In genomic region chr7:106542550-106543220, GRCh38 we compare ENCODE assay signal across 8 cellular contexts.
DNase-seq lines count a peak whose midpoint lies in the region; ATAC-seq and TF ChIP-seq lines count a peak whose summit lies in the region.

No MANE protein-coding gene starts in this region.

- peak overlapping the region; percentile 6; the same call in 1 of the 2 replicates for H3K4me2 ChIP-seq in OCI-LY3 (ENCODE audit: low read length)

- H3K36me3 Mint-ChIP-seq in activated naive CD8-positive, alpha-beta T cell treated with anti-CD3 and anti-CD28 coated beads, Interleukin-2, amount 50 U/mL, for 24 hours (ENCODE audit: low read depth) = no peaks in the 10 kb centered on the region

- H3K4me1 ChIP-seq in OCI-LY3 (ENCODE audit: low read length) = peaks cover 15% of the 10 kb centered on the region

- H4K20me1 ChIP-seq in OCI-LY3 (ENCODE audit: insufficient read depth, low read length) = no peaks in the 10 kb centered on the region

- H2AFZ ChIP-seq in OCI-LY3 (ENCODE audit: low read depth, low read length) = 0 out of 2 replicates have a peak overlapping the region, but pooled peaks have one; percentile 1

- H3K27ac ChIP-seq in OCI-LY3 (ENCODE audit: low read length) = no peak overlapping the region

- no peaks in the 10 kb centered on the region for H3K27me3 ChIP-seq in OCI-LY3 (ENCODE audit: low read depth, low read length)

- H3K27ac Mint-ChIP-seq in activated naive CD8-positive, alpha-beta T cell treated with anti-CD3 and anti-CD28 coated beads, Interleukin-2, amount 50 U/mL, for 24 hours = no peak overlapping the region

- peak; percentile 92 for DNase-seq in DMS53 (lab: John Stamatoyannopoulos, UW)
- DNase-seq in HuH-7 (ENCODE audit: low spot score) = peak; percentile 44
- DNase-seq in activated naive CD8-positive, alpha-beta T cell treated with anti-CD3 and anti-CD28 coated beads, Interleukin-2, amount 50 U/mL, for 24 hours = peak; percentile 51
- peak; percentile 56 for DNase-seq in iPS DF 19.7 (ENCODE audit: low read depth, low spot score)
- DNase-seq in smooth muscle cell of the brain vasculature (ENCODE audit: low read depth, low spot score) = peak; percentile 69

- H3K4me3 Mint-ChIP-seq in activated naive CD8-positive, alpha-beta T cell treated with anti-CD3 and anti-CD28 coated beads, Interleukin-2, amount 50 U/mL, for 24 hours = no peak overlapping the region

- H3K27me3 Mint-ChIP-seq in activated naive CD8-positive, alpha-beta T cell treated with anti-CD3 and anti-CD28 coated beads, Interleukin-2, amount 50 U/mL, for 24 hours = no peaks in the 10 kb centered on the region

- H3K36me3 ChIP-seq in OCI-LY3 (replicated peaks; ENCODE audit: low read depth, low read length) = no peaks in the 10 kb centered on the region

- H3K9ac ChIP-seq in OCI-LY3 (ENCODE audit: low read length) = no peak overlapping the region

- no peaks in the 10 kb centered on the region for H3K79me2 ChIP-seq in OCI-LY3 (ENCODE audit: low read length)

- ATAC-seq in GM21360 (IDR thresholded peaks at IDR 0.05; ENCODE audit: unreplicated experiment) = peak; percentile 70
- ATAC-seq in activated naive CD8-positive, alpha-beta T cell treated with anti-CD3 and anti-CD28 coated beads, Interleukin-2, amount 50 U/mL, for 24 hours = peak; percentile 76
- no peak for ATAC-seq in GM18520 (IDR thresholded peaks at IDR 0.05; ENCODE audit: unreplicated experiment)

- H3K4me1 Mint-ChIP-seq in activated naive CD8-positive, alpha-beta T cell treated with anti-CD3 and anti-CD28 coated beads, Interleukin-2, amount 50 U/mL, for 24 hours = peaks cover 9% of the 10 kb centered on the region

- peak; percentile 89 for TF ChIP-seq CTCF in OCI-LY3 (IDR thresholded peaks at IDR 0.05; ENCODE audit: low read depth, low read length)

- H3K9me3 ChIP-seq in OCI-LY3 (ENCODE audit: insufficient read depth, low read length) = no peaks in the 10 kb centered on the region

- H3K9me3 Mint-ChIP-seq in activated naive CD8-positive, alpha-beta T cell treated with anti-CD3 and anti-CD28 coated beads, Interleukin-2, amount 50 U/mL, for 24 hours = no peaks in the 10 kb centered on the region

- no peak overlapping the region for H3K4me3 ChIP-seq in OCI-LY3 (ENCODE audit: low read length)
